2 cellular contexts compared by ENCODE assay signal in the genomic region with DNA sequence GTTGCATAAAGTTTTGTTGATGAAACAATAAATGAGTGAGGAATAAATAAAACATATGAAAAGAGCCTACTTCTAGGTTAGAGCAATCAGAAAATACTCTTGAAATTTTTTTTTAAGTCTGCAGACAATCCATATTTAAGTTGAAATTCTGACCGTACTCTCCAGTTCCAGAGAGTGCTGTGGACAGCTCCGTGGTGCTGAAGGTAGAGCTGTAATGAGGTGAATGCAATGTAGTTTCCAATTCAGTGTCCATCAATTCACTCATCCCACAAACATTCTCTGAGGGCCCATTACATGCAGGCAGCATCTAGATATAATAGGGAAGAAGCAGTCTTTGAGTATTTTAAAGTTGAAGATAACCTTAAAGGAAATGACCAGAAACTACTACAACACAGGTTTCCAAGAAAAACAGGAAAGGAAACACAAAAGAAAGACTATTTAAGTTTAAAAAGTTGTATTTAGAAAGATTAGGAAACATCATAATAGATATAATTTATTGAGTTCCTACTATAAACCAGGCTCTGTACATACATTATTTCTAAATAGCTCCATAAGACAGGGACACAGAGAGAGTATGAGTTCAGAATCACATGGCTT.
TF ChIP-seq lines count a peak whose summit lies in the region.

No MANE protein-coding gene starts in this region.

TF ChIP-seq in H1, 55 proteins besides CTCF, POLR2A, EP300 and RAD21 (continued from another document):
- TF ChIP-seq ATF3 (IDR thresholded peaks at IDR 0.05; ENCODE audit: insufficient read depth, low read depth, low read length), result no peak
- TF ChIP-seq EGR1 (IDR thresholded peaks at IDR 0.05; ENCODE audit: borderline replicate concordance, low read depth, low read length), result no peak
- no peak for TF ChIP-seq SAP30 (IDR thresholded peaks at IDR 0.05; ENCODE audit: insufficient read depth, insufficient replicate concordance, low read length)
- no peak for TF ChIP-seq CHD1 (IDR thresholded peaks at IDR 0.05; ENCODE audit: low read depth, low read length)

TF ChIP-seq in neural cell, 6 proteins besides CTCF, POLR2A, EP300 and RAD21 (continued from another document):
- TF ChIP-seq, protein P1, sequence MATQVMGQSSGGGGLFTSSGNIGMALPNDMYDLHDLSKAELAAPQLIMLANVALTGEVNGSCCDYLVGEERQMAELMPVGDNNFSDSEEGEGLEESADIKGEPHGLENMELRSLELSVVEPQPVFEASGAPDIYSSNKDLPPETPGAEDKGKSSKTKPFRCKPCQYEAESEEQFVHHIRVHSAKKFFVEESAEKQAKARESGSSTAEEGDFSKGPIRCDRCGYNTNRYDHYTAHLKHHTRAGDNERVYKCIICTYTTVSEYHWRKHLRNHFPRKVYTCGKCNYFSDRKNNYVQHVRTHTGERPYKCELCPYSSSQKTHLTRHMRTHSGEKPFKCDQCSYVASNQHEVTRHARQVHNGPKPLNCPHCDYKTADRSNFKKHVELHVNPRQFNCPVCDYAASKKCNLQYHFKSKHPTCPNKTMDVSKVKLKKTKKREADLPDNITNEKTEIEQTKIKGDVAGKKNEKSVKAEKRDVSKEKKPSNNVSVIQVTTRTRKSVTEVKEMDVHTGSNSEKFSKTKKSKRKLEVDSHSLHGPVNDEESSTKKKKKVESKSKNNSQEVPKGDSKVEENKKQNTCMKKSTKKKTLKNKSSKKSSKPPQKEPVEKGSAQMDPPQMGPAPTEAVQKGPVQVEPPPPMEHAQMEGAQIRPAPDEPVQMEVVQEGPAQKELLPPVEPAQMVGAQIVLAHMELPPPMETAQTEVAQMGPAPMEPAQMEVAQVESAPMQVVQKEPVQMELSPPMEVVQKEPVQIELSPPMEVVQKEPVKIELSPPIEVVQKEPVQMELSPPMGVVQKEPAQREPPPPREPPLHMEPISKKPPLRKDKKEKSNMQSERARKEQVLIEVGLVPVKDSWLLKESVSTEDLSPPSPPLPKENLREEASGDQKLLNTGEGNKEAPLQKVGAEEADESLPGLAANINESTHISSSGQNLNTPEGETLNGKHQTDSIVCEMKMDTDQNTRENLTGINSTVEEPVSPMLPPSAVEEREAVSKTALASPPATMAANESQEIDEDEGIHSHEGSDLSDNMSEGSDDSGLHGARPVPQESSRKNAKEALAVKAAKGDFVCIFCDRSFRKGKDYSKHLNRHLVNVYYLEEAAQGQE (IDR thresholded peaks at IDR 0.05; ENCODE audit: borderline replicate concordance), result peak; percentile 50
